ENCODE assay signal across 1 cellular context in the genomic region with DNA sequence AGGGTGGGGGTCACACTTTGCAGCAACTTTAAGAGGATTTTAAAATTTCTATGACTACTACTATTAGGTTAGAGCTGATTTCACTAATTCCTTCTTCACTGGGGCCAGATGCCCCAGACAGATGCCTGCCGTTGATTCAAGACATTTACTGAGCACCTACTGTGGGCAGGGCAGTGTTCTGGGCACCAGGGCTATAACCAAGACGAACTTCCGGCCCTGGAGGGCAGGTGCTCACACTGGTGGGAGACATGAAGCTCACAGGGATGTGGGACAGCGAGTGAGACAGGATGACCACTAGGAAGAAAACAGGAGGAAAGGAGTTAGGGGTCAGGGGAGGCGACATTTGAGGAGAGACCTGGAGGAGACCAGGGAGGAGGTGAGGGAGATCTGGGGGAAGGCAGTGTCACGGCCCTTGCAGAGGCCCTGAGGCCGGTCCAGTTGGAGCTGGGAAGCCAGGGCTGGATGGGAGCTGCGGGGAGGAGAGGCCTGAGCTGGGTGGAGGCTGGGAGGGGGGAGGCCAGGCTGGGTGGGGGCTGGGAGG.
A peak's percentile ranks its signal among the peaks of the same experiment; 100 is the strongest.
TF ChIP-seq lines count a peak whose summit lies in the region.

No MANE protein-coding gene starts in this region.

TF ChIP-seq in K562, 482 proteins besides CTCF, POLR2A, EP300 and RAD21 (continued from another document and continues in another):
- TF ChIP-seq, protein P1, sequence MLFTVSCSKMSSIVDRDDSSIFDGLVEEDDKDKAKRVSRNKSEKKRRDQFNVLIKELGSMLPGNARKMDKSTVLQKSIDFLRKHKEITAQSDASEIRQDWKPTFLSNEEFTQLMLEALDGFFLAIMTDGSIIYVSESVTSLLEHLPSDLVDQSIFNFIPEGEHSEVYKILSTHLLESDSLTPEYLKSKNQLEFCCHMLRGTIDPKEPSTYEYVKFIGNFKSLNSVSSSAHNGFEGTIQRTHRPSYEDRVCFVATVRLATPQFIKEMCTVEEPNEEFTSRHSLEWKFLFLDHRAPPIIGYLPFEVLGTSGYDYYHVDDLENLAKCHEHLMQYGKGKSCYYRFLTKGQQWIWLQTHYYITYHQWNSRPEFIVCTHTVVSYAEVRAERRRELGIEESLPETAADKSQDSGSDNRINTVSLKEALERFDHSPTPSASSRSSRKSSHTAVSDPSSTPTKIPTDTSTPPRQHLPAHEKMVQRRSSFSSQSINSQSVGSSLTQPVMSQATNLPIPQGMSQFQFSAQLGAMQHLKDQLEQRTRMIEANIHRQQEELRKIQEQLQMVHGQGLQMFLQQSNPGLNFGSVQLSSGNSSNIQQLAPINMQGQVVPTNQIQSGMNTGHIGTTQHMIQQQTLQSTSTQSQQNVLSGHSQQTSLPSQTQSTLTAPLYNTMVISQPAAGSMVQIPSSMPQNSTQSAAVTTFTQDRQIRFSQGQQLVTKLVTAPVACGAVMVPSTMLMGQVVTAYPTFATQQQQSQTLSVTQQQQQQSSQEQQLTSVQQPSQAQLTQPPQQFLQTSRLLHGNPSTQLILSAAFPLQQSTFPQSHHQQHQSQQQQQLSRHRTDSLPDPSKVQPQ (CRISPR knock-in tag; IDR thresholded peaks at IDR 0.05; ENCODE audit: borderline replicate concordance): no peak
- no peak for TF ChIP-seq SMAD3 (CRISPR knock-in tag; conservative IDR thresholded peaks at IDR 0.05)
- TF ChIP-seq, protein P2, sequence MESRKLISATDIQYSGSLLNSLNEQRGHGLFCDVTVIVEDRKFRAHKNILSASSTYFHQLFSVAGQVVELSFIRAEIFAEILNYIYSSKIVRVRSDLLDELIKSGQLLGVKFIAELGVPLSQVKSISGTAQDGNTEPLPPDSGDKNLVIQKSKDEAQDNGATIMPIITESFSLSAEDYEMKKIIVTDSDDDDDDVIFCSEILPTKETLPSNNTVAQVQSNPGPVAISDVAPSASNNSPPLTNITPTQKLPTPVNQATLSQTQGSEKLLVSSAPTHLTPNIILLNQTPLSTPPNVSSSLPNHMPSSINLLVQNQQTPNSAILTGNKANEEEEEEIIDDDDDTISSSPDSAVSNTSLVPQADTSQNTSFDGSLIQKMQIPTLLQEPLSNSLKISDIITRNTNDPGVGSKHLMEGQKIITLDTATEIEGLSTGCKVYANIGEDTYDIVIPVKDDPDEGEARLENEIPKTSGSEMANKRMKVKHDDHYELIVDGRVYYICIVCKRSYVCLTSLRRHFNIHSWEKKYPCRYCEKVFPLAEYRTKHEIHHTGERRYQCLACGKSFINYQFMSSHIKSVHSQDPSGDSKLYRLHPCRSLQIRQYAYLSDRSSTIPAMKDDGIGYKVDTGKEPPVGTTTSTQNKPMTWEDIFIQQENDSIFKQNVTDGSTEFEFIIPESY (CRISPR knock-in tag; IDR thresholded peaks at IDR 0.05): no peak
- TF ChIP-seq, protein P3, sequence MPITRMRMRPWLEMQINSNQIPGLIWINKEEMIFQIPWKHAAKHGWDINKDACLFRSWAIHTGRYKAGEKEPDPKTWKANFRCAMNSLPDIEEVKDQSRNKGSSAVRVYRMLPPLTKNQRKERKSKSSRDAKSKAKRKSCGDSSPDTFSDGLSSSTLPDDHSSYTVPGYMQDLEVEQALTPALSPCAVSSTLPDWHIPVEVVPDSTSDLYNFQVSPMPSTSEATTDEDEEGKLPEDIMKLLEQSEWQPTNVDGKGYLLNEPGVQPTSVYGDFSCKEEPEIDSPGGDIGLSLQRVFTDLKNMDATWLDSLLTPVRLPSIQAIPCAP (CRISPR knock-in tag; IDR thresholded peaks at IDR 0.05; ENCODE audit: borderline replicate concordance): no peak
- TF ChIP-seq ATF1 (CRISPR knock-in tag; IDR thresholded peaks at IDR 0.05): no peak
- TF ChIP-seq ATF1 (tag; IDR thresholded peaks at IDR 0.05): no peak
- TF ChIP-seq FOXM1 (IDR thresholded peaks at IDR 0.05; ENCODE audit: low read depth): no peak
- TF ChIP-seq FOXM1 (CRISPR knock-in tag; IDR thresholded peaks at IDR 0.05; ENCODE audit: low read depth): no peak
- no peak for TF ChIP-seq RBM15 (IDR thresholded peaks at IDR 0.05; ENCODE audit: insufficient read depth, low read length)
- no peak for TF ChIP-seq LCOR (CRISPR knock-in tag; IDR thresholded peaks at IDR 0.05)
- TF ChIP-seq RB1 (IDR thresholded peaks at IDR 0.05; ENCODE audit: low read depth): no peak
- TF ChIP-seq, protein P4, sequence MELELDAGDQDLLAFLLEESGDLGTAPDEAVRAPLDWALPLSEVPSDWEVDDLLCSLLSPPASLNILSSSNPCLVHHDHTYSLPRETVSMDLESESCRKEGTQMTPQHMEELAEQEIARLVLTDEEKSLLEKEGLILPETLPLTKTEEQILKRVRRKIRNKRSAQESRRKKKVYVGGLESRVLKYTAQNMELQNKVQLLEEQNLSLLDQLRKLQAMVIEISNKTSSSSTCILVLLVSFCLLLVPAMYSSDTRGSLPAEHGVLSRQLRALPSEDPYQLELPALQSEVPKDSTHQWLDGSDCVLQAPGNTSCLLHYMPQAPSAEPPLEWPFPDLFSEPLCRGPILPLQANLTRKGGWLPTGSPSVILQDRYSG (tag; conservative IDR thresholded peaks at IDR 0.05; ENCODE audit: low read depth): 0 out of 2 replicates have a peak, but pooled peaks have one; percentile 19
- no peak for TF ChIP-seq PTTG1 (tag; IDR thresholded peaks at IDR 0.05; ENCODE audit: low read depth)
- TF ChIP-seq CBX3 (IDR thresholded peaks at IDR 0.05; ENCODE audit: borderline replicate concordance in 1 of 2, low read length in 2 of 2): no peak
- no peak for TF ChIP-seq GABPA (tag; conservative IDR thresholded peaks at IDR 0.05; ENCODE audit: low read depth)
- peak; percentile 75; the same call in 1 of the 2 replicates for TF ChIP-seq LEF1 (IDR thresholded peaks at IDR 0.05)
- no peak for TF ChIP-seq NR2C2 (CRISPR knock-in tag; IDR thresholded peaks at IDR 0.05)
- no peak for TF ChIP-seq NR2C2 (tag; IDR thresholded peaks at IDR 0.05)
- no peak for TF ChIP-seq HCFC1 (IDR thresholded peaks at IDR 0.05; ENCODE audit: low read depth, low read length)
- TF ChIP-seq ZC3H4 (CRISPR knock-in tag; IDR thresholded peaks at IDR 0.05; ENCODE audit: borderline replicate concordance): no peak
- no peak for TF ChIP-seq RCOR1 (IDR thresholded peaks at IDR 0.05; ENCODE audit: borderline replicate concordance in 1 of 2, low read depth in 2 of 2, low read length in 2 of 2)
- TF ChIP-seq U2AF1 (optimal IDR thresholded peaks at IDR 0.05; ENCODE audit: low read depth, low read length): no peak
- no peak for TF ChIP-seq SRSF9 (IDR thresholded peaks at IDR 0.05; ENCODE audit: borderline replicate concordance, low read depth, low read length)
- TF ChIP-seq MXI1 (IDR thresholded peaks at IDR 0.05; ENCODE audit: low read depth, low read length): no peak
- TF ChIP-seq RFX7 (CRISPR knock-in tag; IDR thresholded peaks at IDR 0.05): no peak
- no peak; a peak in 1 of 4 replicates for TF ChIP-seq ARNT (IDR thresholded peaks at IDR 0.05)
- 0 out of 2 replicates have a peak, but pooled peaks have one; percentile 40 for TF ChIP-seq RBFOX2 (IDR thresholded peaks at IDR 0.05; ENCODE audit: low read depth, low read length)
- TF ChIP-seq JUN (IDR thresholded peaks at IDR 0.05; ENCODE audit: borderline replicate concordance, low read depth, low read length): no peak
- TF ChIP-seq JUN (CRISPR knock-in tag; IDR thresholded peaks at IDR 0.05; ENCODE audit: borderline replicate concordance): no peak
- TF ChIP-seq MCM2 (IDR thresholded peaks at IDR 0.05; ENCODE audit: low read depth): no peak
- no peak for TF ChIP-seq KLF6 (CRISPR knock-in tag; IDR thresholded peaks at IDR 0.05; ENCODE audit: borderline replicate concordance)
- no peak for TF ChIP-seq ASH1L (IDR thresholded peaks at IDR 0.05; ENCODE audit: borderline replicate concordance, low read depth, partially characterized antibody)
- no peak for TF ChIP-seq STAT5B (CRISPR knock-in tag; IDR thresholded peaks at IDR 0.05)
- TF ChIP-seq SIN3A (IDR thresholded peaks at IDR 0.05; ENCODE audit: borderline replicate concordance in 2 of 2, control insufficient read depth in 1 of 2, low read depth in 2 of 2, low read length in 2 of 2): no peak
- no peak for TF ChIP-seq KAT8 (IDR thresholded peaks at IDR 0.05; ENCODE audit: low read depth)
- TF ChIP-seq, protein P5, sequence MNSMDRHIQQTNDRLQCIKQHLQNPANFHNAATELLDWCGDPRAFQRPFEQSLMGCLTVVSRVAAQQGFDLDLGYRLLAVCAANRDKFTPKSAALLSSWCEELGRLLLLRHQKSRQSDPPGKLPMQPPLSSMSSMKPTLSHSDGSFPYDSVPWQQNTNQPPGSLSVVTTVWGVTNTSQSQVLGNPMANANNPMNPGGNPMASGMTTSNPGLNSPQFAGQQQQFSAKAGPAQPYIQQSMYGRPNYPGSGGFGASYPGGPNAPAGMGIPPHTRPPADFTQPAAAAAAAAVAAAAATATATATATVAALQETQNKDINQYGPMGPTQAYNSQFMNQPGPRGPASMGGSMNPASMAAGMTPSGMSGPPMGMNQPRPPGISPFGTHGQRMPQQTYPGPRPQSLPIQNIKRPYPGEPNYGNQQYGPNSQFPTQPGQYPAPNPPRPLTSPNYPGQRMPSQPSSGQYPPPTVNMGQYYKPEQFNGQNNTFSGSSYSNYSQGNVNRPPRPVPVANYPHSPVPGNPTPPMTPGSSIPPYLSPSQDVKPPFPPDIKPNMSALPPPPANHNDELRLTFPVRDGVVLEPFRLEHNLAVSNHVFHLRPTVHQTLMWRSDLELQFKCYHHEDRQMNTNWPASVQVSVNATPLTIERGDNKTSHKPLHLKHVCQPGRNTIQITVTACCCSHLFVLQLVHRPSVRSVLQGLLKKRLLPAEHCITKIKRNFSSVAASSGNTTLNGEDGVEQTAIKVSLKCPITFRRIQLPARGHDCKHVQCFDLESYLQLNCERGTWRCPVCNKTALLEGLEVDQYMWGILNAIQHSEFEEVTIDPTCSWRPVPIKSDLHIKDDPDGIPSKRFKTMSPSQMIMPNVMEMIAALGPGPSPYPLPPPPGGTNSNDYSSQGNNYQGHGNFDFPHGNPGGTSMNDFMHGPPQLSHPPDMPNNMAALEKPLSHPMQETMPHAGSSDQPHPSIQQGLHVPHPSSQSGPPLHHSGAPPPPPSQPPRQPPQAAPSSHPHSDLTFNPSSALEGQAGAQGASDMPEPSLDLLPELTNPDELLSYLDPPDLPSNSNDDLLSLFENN (IDR thresholded peaks at IDR 0.05; ENCODE audit: low read depth in 2 of 2, low read length in 2 of 2): no peak
- no peak for TF ChIP-seq HNRNPL (IDR thresholded peaks at IDR 0.05; ENCODE audit: low read depth, low read length)
- no peak for TF ChIP-seq MCM3 (IDR thresholded peaks at IDR 0.05)
- no peak for TF ChIP-seq ZFP1 (CRISPR knock-in tag; IDR thresholded peaks at IDR 0.05)
- no peak for TF ChIP-seq NCOA2 (IDR thresholded peaks at IDR 0.05; ENCODE audit: partially characterized antibody in 2 of 2)
- TF ChIP-seq OTX1 (CRISPR knock-in tag; IDR thresholded peaks at IDR 0.05): no peak
- no peak for TF ChIP-seq PHF21A (IDR thresholded peaks at IDR 0.05; ENCODE audit: borderline replicate concordance, low read depth)
- TF ChIP-seq, protein P6, sequence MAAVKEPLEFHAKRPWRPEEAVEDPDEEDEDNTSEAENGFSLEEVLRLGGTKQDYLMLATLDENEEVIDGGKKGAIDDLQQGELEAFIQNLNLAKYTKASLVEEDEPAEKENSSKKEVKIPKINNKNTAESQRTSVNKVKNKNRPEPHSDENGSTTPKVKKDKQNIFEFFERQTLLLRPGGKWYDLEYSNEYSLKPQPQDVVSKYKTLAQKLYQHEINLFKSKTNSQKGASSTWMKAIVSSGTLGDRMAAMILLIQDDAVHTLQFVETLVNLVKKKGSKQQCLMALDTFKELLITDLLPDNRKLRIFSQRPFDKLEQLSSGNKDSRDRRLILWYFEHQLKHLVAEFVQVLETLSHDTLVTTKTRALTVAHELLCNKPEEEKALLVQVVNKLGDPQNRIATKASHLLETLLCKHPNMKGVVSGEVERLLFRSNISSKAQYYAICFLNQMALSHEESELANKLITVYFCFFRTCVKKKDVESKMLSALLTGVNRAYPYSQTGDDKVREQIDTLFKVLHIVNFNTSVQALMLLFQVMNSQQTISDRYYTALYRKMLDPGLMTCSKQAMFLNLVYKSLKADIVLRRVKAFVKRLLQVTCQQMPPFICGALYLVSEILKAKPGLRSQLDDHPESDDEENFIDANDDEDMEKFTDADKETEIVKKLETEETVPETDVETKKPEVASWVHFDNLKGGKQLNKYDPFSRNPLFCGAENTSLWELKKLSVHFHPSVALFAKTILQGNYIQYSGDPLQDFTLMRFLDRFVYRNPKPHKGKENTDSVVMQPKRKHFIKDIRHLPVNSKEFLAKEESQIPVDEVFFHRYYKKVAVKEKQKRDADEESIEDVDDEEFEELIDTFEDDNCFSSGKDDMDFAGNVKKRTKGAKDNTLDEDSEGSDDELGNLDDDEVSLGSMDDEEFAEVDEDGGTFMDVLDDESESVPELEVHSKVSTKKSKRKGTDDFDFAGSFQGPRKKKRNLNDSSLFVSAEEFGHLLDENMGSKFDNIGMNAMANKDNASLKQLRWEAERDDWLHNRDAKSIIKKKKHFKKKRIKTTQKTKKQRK (IDR thresholded peaks at IDR 0.05; ENCODE audit: borderline replicate concordance, low read depth, low read length): no peak
- no peak for TF ChIP-seq BCOR (IDR thresholded peaks at IDR 0.05)
- TF ChIP-seq ZNF239 (CRISPR knock-in tag; IDR thresholded peaks at IDR 0.05): no peak
- TF ChIP-seq, protein P7, sequence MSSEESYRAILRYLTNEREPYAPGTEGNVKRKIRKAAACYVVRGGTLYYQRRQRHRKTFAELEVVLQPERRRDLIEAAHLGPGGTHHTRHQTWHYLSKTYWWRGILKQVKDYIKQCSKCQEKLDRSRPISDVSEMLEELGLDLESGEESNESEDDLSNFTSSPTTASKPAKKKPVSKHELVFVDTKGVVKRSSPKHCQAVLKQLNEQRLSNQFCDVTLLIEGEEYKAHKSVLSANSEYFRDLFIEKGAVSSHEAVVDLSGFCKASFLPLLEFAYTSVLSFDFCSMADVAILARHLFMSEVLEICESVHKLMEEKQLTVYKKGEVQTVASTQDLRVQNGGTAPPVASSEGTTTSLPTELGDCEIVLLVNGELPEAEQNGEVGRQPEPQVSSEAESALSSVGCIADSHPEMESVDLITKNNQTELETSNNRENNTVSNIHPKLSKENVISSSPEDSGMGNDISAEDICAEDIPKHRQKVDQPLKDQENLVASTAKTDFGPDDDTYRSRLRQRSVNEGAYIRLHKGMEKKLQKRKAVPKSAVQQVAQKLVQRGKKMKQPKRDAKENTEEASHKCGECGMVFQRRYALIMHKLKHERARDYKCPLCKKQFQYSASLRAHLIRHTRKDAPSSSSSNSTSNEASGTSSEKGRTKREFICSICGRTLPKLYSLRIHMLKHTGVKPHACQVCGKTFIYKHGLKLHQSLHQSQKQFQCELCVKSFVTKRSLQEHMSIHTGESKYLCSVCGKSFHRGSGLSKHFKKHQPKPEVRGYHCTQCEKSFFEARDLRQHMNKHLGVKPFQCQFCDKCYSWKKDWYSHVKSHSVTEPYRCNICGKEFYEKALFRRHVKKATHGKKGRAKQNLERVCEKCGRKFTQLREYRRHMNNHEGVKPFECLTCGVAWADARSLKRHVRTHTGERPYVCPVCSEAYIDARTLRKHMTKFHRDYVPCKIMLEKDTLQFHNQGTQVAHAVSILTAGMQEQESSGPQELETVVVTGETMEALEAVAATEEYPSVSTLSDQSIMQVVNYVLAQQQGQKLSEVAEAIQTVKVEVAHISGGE (CRISPR knock-in tag; IDR thresholded peaks at IDR 0.05): 0 out of 6 replicates have a peak, but pooled peaks of 1 of the 3 experiments have one; percentile 10
- TF ChIP-seq ZFP36 (IDR thresholded peaks at IDR 0.05; ENCODE audit: low read depth, low read length, partially characterized antibody): no peak
